12 cellular contexts compared by ENCODE assay signal in genomic region chr12:1500095-1500801, GRCh38.
DNase-seq lines count a peak whose midpoint lies in the region; ATAC-seq, FAIRE-seq and TF ChIP-seq lines count a peak whose summit lies in the region.
"Had no signal": no experiment of that assay in that cellular context is flagged by ENCODE, and none has a peak within 500 bp of the region (broad histone marks: within the 10 kb centered on the region; RNA-seq: fewer than 3 reads in every experiment).

No MANE protein-coding gene starts in this region.

- CTCF ChIA-PET in K562 (lab: Yijun Ruan, JAX; ENCODE audit: low intra/inter-chr PET ratio) (no interaction called here), HepG2 (lab: Yijun Ruan, JAX; ENCODE audit: low intra/inter-chr PET ratio, low total read pairs) (no interaction called here)

- no peaks in the 10 kb centered on the region for H3K27me3 ChIP-seq in HUES6 (ENCODE audit: control insufficient read depth, insufficient read depth, low read length)
- no peaks in the 10 kb centered on the region for H3K27me3 ChIP-seq in K562 (ENCODE audit: control insufficient read depth in 2 of 2, insufficient read depth in 2 of 2, low read length in 2 of 2)
- peaks cover 4 to 28% of the 10 kb centered on the region in 2 experiments; a peak in 4 of 5 replicates for H3K27me3 ChIP-seq in HepG2 (ENCODE audit: control insufficient read depth in 1 of 2, insufficient read depth in 2 of 2, low read length in 2 of 2)

- H3K9ac ChIP-seq in HUES6 (ENCODE audit: low read length) (no peak overlapping the region), K562 (ENCODE audit: insufficient read depth in 1 of 2, low read depth in 2 of 2, low read length in 2 of 2) (peak overlapping the region; percentile 88 to 91), HepG2 (ENCODE audit: insufficient read depth, low read depth, low read length) (no peak overlapping the region)

- in situ Hi-C loops in K562 (cut with MboI) (no loop called here), HepG2 (cut with HindIII; ENCODE audit: extremely low pct_ligation_motif_present, low pct_unique_long_range_greater_than_20kb) (no loop called here)

- H3K4me1 ChIP-seq in HUES6 (ENCODE audit: control insufficient read depth, insufficient read depth, low read length) (no peaks in the 10 kb centered on the region), K562 (replicated peaks in 1 of 2; ENCODE audit: control insufficient read depth in 2 of 2, insufficient read depth in 2 of 2, low read length in 2 of 2) (peaks cover 14 to 46% of the 10 kb centered on the region in 2 experiments; a peak in 4 of 5 replicates), HepG2 (ENCODE audit: insufficient read depth, low read length) (no peaks in the 10 kb centered on the region)
- H3K4me1 ChIP-seq: Caco-2 had no signal

- BruUV-seq in K562 (replicated peaks; lab: Mats Ljungman, UMichigan) (no TSS peak), HepG2 (replicated peaks; lab: Mats Ljungman, UMichigan) (no TSS peak)

- peaks cover 5% of the 10 kb centered on the region; the same call in 1 of the 3 replicates for H3K79me2 ChIP-seq in K562 (ENCODE audit: control insufficient read depth, insufficient read depth, low read length)
- no peaks in the 10 kb centered on the region for H3K79me2 ChIP-seq in HepG2 (ENCODE audit: insufficient read depth, low read length)

- H2AFZ ChIP-seq in K562 (ENCODE audit: low read depth, low read length) (peak overlapping the region; percentile 88), HepG2 (ENCODE audit: low read length) (no peak overlapping the region)

- DNase-seq in AG10803 (ENCODE audit: low read depth) (peak; percentile 89), K562 (ENCODE audit: extremely low read depth in 1 of 4, low spot score in 3 of 4) (peak; percentile 83 to 91 (median 86)), HepG2 (ENCODE audit: low spot score) (no peak), DMS153 (lab: John Stamatoyannopoulos, UW) (no peak), NCI-H2029 treated with DMSO at 0.1 percent for 48 hours (lab: John Stamatoyannopoulos, UW) (no peak), NCI-H2107 treated with DMSO at 0.1 percent for 48 hours (lab: John Stamatoyannopoulos, UW; ENCODE audit: unreplicated experiment) (no peak)
- DNase-seq: activated CD8-positive, alpha-beta T cell treated with anti-CD3 and anti-CD28 coated beads, Interleukin-2, amount 10 ng/mL, durations not matched to agents 7 days and 5 days; Caco-2 had no signal

- POLR2A ChIA-PET in K562 (lab: Yijun Ruan, JAX) (interaction anchor here (0.5 kb wide), 1 partner anchor 554 kb away, joined by 3 read pairs; no protein-coding TSS in a partner anchor), HepG2 (lab: Yijun Ruan, JAX) (no interaction called here)

- no peaks in the 10 kb centered on the region for H4K20me1 ChIP-seq in K562 (replicated peaks; ENCODE audit: control insufficient read depth, insufficient read depth, low read length)
- H4K20me1 ChIP-seq in HepG2 (ENCODE audit: insufficient read depth, low read length), result no peaks in the 10 kb centered on the region; the same call in 1 of the 2 replicates

- 0 out of 4 replicates have a peak, but pooled peaks of 1 of the 2 experiments have one; percentile 2 for TF ChIP-seq RAD21 in K562 (CRISPR knock-in tag; conservative IDR thresholded peaks at IDR 0.05 in 1 of 2, IDR thresholded peaks at IDR 0.05 in 1 of 2)
- TF ChIP-seq RAD21 in HepG2 (CRISPR knock-in tag; IDR thresholded peaks at IDR 0.05), result no peak

- no peaks in the 10 kb centered on the region for H3K9me1 ChIP-seq in K562 (ENCODE audit: control insufficient read depth, insufficient read depth, low read length)

- H3K9me3 ChIP-seq in HUES6 (ENCODE audit: control insufficient read depth, insufficient read depth, low read depth, low read length) (no peaks in the 10 kb centered on the region; the same call in 1 of the 2 replicates), K562 (replicated peaks; ENCODE audit: control insufficient read depth, insufficient read depth, low read depth, low read length) (no peaks in the 10 kb centered on the region; the same call in none of the 2 replicates), HepG2 (ENCODE audit: low read length) (no peaks in the 10 kb centered on the region)
- H3K9me3 ChIP-seq: Caco-2 had no signal

- peak; percentile 99 for FAIRE-seq in K562 (lab: Jason Lieb, UNC)
- FAIRE-seq in HepG2 (lab: Jason Lieb, UNC), result no peak
- FAIRE-seq: frontal cortex, H54 had no signal

- 0 out of 2 replicates have a peak overlapping the region, but pooled peaks have one; percentile 48 for H3K27ac ChIP-seq in HUES6 (ENCODE audit: low read depth, low read length)
- peak overlapping the region; percentile 94 for H3K27ac ChIP-seq in K562 (ENCODE audit: extremely low read depth, low read depth, low read length)
- no peak overlapping the region for H3K27ac ChIP-seq in HepG2 (ENCODE audit: extremely low read length, insufficient read depth, low read length)

- 10% methylated on average over 23 of the region's 36 CpGs for WGBS in K562 (ENCODE audit: insufficient coverage, low coverage, missing lambda C conversion rate)
- WGBS in HepG2 (ENCODE audit: low lambda C conversion rate), result 74% methylated on average over 19 of the region's 36 CpGs

- TF ChIP-seq CTCF in AG10803 (conservative IDR thresholded peaks at IDR 0.05; ENCODE audit: low read length) (no peak), K562 (IDR thresholded peaks at IDR 0.05 in 2 of 3, conservative IDR thresholded peaks at IDR 0.05 in 1 of 3; ENCODE audit: insufficient read depth in 2 of 3, low read depth in 1 of 3, low read length in 3 of 3) (no peak), HepG2 (CRISPR knock-in tag; IDR thresholded peaks at IDR 0.05) (no peak)

- intact Hi-C loops in K562 (cut with micrococcal nuclease) (no loop called here), HepG2 (cut with micrococcal nuclease; ENCODE audit: unreplicated experiment) (no loop called here)

- TF ChIP-seq POLR2A in K562 (conservative IDR thresholded peaks at IDR 0.05), result peak; percentile 71
- no peak for TF ChIP-seq POLR2A in HepG2 (IDR thresholded peaks at IDR 0.05; ENCODE audit: insufficient read depth in 1 of 2, low read depth in 2 of 2, low read length in 2 of 2)

- peak; percentile 74 for TF ChIP-seq EP300 in K562 (IDR thresholded peaks at IDR 0.05; ENCODE audit: low read length)
- no peak for TF ChIP-seq EP300 in HepG2 (IDR thresholded peaks at IDR 0.05; ENCODE audit: low read depth in 2 of 2, low read length in 2 of 2)
- no peak for TF ChIP-seq EP300 in HepG2 (CRISPR knock-in tag; IDR thresholded peaks at IDR 0.05; ENCODE audit: borderline replicate concordance)

- ATAC-seq in K562, result peak; percentile 97
- ATAC-seq in HepG2, result no peak
- ATAC-seq in GM19397 (IDR thresholded peaks at IDR 0.05; ENCODE audit: unreplicated experiment), result no peak
- ATAC-seq: activated CD8-positive, alpha-beta T cell treated with anti-CD3 and anti-CD28 coated beads, Interleukin-2, amount 10 ng/mL, durations not matched to agents 7 days and 5 days had no signal

- H3K4me3 ChIP-seq in AG10803 (ENCODE audit: low read length), result no peak overlapping the region
- H3K4me3 ChIP-seq in HUES6 (ENCODE audit: low read depth, low read length), result no peak overlapping the region
- H3K4me3 ChIP-seq in K562, result peak overlapping the region; percentile 24
- no peak overlapping the region for H3K4me3 ChIP-seq in HepG2 (replicated peaks in 1 of 3; ENCODE audit: insufficient read depth in 1 of 3, low read depth in 2 of 3, low read length in 3 of 3)

- H3K4me2 ChIP-seq in K562 (ENCODE audit: insufficient read depth, low read length) (peak overlapping the region; percentile 77), HepG2 (ENCODE audit: low read depth, low read length) (no peak overlapping the region)

- H3K36me3 ChIP-seq in HUES6 (ENCODE audit: control insufficient read depth, insufficient read depth, low read length), result no peaks in the 10 kb centered on the region
- no peaks in the 10 kb centered on the region for H3K36me3 ChIP-seq in K562 (ENCODE audit: control insufficient read depth, insufficient read depth, low read length)
- no peaks in the 10 kb centered on the region for H3K36me3 ChIP-seq in HepG2 (replicated peaks in 1 of 2; ENCODE audit: control insufficient read depth in 1 of 2, insufficient read depth in 2 of 2, low read length in 2 of 2)

TF ChIP-seq in K562, 482 proteins besides CTCF, POLR2A, EP300 and RAD21 (continues in another document):
- TF ChIP-seq ZNF830 (CRISPR knock-in tag; IDR thresholded peaks at IDR 0.05), result no peak
- no peak for TF ChIP-seq ZNF398 (CRISPR knock-in tag; IDR thresholded peaks at IDR 0.05)
- TF ChIP-seq NFE2 (IDR thresholded peaks at IDR 0.05; ENCODE audit: low read depth), result peak; percentile 99
- no peak for TF ChIP-seq FUS (optimal IDR thresholded peaks at IDR 0.05; ENCODE audit: low read depth, low read length)

TF ChIP-seq in HepG2, 621 proteins besides CTCF, POLR2A, EP300 and RAD21:
- TF ChIP-seq ARNT2 (CRISPR knock-in tag; IDR thresholded peaks at IDR 0.05; ENCODE audit: low read depth) (no peak), ZNF747 (CRISPR knock-in tag; IDR thresholded peaks at IDR 0.05; ENCODE audit: borderline replicate concordance) (no peak), TAF15 (IDR thresholded peaks at IDR 0.05; ENCODE audit: low read depth, low read length, poor library complexity, severe bottlenecking) (no peak), ZZZ3 (CRISPR knock-in tag; IDR thresholded peaks at IDR 0.05; ENCODE audit: borderline replicate concordance) (no peak), ZNF263 (CRISPR knock-in tag; IDR thresholded peaks at IDR 0.05) (peak; percentile 59; the same call in 1 of the 2 replicates), ZNF574 (CRISPR knock-in tag; IDR thresholded peaks at IDR 0.05) (no peak), NFE2L2 (IDR thresholded peaks at IDR 0.05; ENCODE audit: low read length) (peak; percentile 51; the same call in 1 of the 2 replicates)

Comparison
In these comparisons a context has a peak if more than half of its experiments do, and no peak if none do; other contexts are left out.
1. DNase-seq: peak in AG10803 (single experiment) and K562 (4 of 4); none in HepG2 (single experiment), DMS153 (single experiment), NCI-H2029 treated with DMSO at 0.1 percent for 48 hours (single experiment) and NCI-H2107 treated with DMSO at 0.1 percent for 48 hours (single experiment).
2. H3K9ac ChIP-seq: peak in K562 (2 of 2); none in HUES6 (single experiment) and HepG2 (single experiment).